In the genomic region with DNA sequence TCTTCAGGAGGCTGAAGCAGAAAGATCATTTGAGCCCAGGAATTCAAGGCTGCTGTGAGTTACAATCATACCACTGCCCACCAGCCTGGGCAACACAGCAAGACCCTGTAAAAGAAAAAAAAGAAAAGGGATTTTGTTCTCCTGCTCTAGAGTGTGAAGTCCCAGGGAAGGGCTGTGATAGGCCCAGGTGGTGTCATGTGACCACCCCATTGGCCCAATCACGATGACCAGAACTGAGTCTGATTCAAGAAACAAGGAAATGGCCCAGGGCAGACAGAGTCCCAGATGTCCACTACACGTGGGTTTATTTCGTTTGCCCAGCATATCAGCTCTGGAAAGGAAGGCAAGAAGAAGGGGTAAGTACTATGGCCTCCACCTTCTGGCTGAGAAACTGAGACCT, we compare ENCODE assay signal across 22 cellular contexts.
A peak's percentile ranks its signal among the peaks of the same experiment; 100 is the strongest.
DNase-seq lines count a peak whose midpoint lies in the region; ATAC-seq, FAIRE-seq and TF ChIP-seq lines count a peak whose summit lies in the region.
"Had no signal": no experiment of that assay in that cellular context is flagged by ENCODE, and none has a peak within 500 bp of the region (broad histone marks: within the 10 kb centered on the region; RNA-seq: fewer than 3 reads in every experiment).

No MANE protein-coding gene starts in this region.

- H3K27ac Mint-ChIP-seq in CD4-positive, alpha-beta memory T cell, result no peak overlapping the region
- H3K27ac Mint-ChIP-seq: activated CD4-positive, alpha-beta T cell treated with anti-CD3 and anti-CD28 coated beads, Interleukin-2, amount 10 ng/mL, durations not matched to agents 7 days and 5 days; brain; nephron had no signal

- intact Hi-C loops in IMR-90 (cut with micrococcal nuclease) (no loop called here), GM12878 (cut with micrococcal nuclease; ENCODE audit: unreplicated experiment) (no loop called here)
- intact Hi-C loops in CD4-positive, alpha-beta memory T cell (cut with micrococcal nuclease), result no loop called here

- peaks cover 0 to 4% (median 3%) of the 10 kb centered on the region in 4 donors for H3K4me1 Mint-ChIP-seq in CD4-positive, alpha-beta memory T cell

- TF ChIP-seq RAD21 in IMR-90 (IDR thresholded peaks at IDR 0.05; ENCODE audit: low read length), result no peak
- no peak for TF ChIP-seq RAD21 in GM12878 (IDR thresholded peaks at IDR 0.05; ENCODE audit: insufficient read depth, low read depth, low read length)

- RAD21 ChIA-PET in GM12878 (lab: Charles Lee; ENCODE audit: unreplicated experiment), result interaction anchor here (0.7 kb wide), 1 partner anchor 45 kb away, joined by 5 read pairs; no protein-coding TSS in a partner anchor

- no peak overlapping the region for H3K14ac ChIP-seq in IMR-90 (replicated peaks; ENCODE audit: low read depth, low read length)

- no peak overlapping the region for H2BK5ac ChIP-seq in IMR-90 (ENCODE audit: low read depth, low read length, poor library complexity, severe bottlenecking)

- H2BK20ac ChIP-seq in IMR-90 (ENCODE audit: low read depth, low read length), result no peak overlapping the region

- H4K5ac ChIP-seq in IMR-90 (ENCODE audit: low read depth, low read length), result no peak overlapping the region

- no peaks in the 10 kb centered on the region for H4K20me1 ChIP-seq in IMR-90 (ENCODE audit: insufficient read depth, low read length)
- H4K20me1 ChIP-seq in GM12878 (ENCODE audit: control insufficient read depth, insufficient read depth), result no peaks in the 10 kb centered on the region

- FAIRE-seq in GM12878 (lab: Jason Lieb, UNC), result no peak

- TF ChIP-seq EP300 in GM12878 (IDR thresholded peaks at IDR 0.05; ENCODE audit: borderline replicate concordance in 1 of 2, control insufficient read depth in 1 of 2, low read depth in 2 of 2, low read length in 2 of 2) (no peak), gastroesophageal sphincter (IDR thresholded peaks at IDR 0.05) (no peak)

- dilution Hi-C loops in IMR-90 (cut with HindIII; ENCODE audit: low sequenced_read_pairs, unreplicated experiment), result no loop called here

- TF ChIP-seq CTCF in IMR-90 (conservative IDR thresholded peaks at IDR 0.05; ENCODE audit: low read depth, low read length) (no peak), GM12878 (IDR thresholded peaks at IDR 0.05 in 2 of 3, conservative IDR thresholded peaks at IDR 0.05 in 1 of 3; ENCODE audit: control insufficient read depth in 2 of 3, extremely low read depth in 1 of 3, insufficient read depth in 1 of 3, low read depth in 3 of 3, low read length in 3 of 3) (no peak), gastroesophageal sphincter (IDR thresholded peaks at IDR 0.05) (no peak)

- no peak overlapping the region for H2BK15ac ChIP-seq in IMR-90 (ENCODE audit: low read depth, low read length)

- no peak for ATAC-seq in IMR-90 (ENCODE audit: low read depth)
- no peak for ATAC-seq in GM12878
- no peak for ATAC-seq in gastroesophageal sphincter
- ATAC-seq in HG03139 (IDR thresholded peaks at IDR 0.05; ENCODE audit: unreplicated experiment), result no peak
- ATAC-seq: heart left ventricle, sciatic nerve had no signal

- H3K36me3 Mint-ChIP-seq in CD4-positive, alpha-beta memory T cell, result no peaks in the 10 kb centered on the region
- H3K36me3 Mint-ChIP-seq: brain had no signal

- SMC1A ChIA-PET in GM12878 (lab: Charles Lee; ENCODE audit: uncharacterized antibody, unreplicated experiment), result no interaction called here

- no peak overlapping the region for H3K27ac ChIP-seq in IMR-90 (ENCODE audit: insufficient read depth, low read length)
- H3K27ac ChIP-seq in GM12878 (ENCODE audit: control insufficient read depth, insufficient read depth), result no peak overlapping the region
- no peak overlapping the region for H3K27ac ChIP-seq in CD4-positive, alpha-beta memory T cell (ENCODE audit: low read depth, low read length)
- no peak overlapping the region for H3K27ac ChIP-seq in gastroesophageal sphincter
- H3K27ac ChIP-seq: coronary artery, heart left ventricle, Peyer's patch had no signal

- no peaks in the 10 kb centered on the region for H3K79me2 ChIP-seq in GM12878 (ENCODE audit: control insufficient read depth, insufficient read depth, low read length)

- peaks cover 4% of the 10 kb centered on the region; the same call in 1 of the 2 replicates for H3K4me1 ChIP-seq in IMR-90 (ENCODE audit: control insufficient read depth, insufficient read depth, low read length)
- peaks cover 31% of the 10 kb centered on the region for H3K4me1 ChIP-seq in GM12878 (ENCODE audit: control insufficient read depth, insufficient read depth, low read length)
- peaks cover 5% of the 10 kb centered on the region for H3K4me1 ChIP-seq in CD4-positive, alpha-beta memory T cell (ENCODE audit: insufficient read depth, low read length)
- peaks cover 0 to 25% (median 6%) of the 10 kb centered on the region in 3 donors for H3K4me1 ChIP-seq in gastroesophageal sphincter

- no TSS peak for BruUV-seq in IMR-90 (replicated peaks; lab: Mats Ljungman, UMichigan)
- BruUV-seq in GM12878 (replicated peaks; lab: Mats Ljungman, UMichigan), result no TSS peak

- H2AFZ ChIP-seq in IMR-90 (replicated peaks; ENCODE audit: low read length, poor library complexity) (peak overlapping the region; percentile 7), GM12878 (ENCODE audit: control insufficient read depth, low read depth, low read length) (no peak overlapping the region)

- in situ Hi-C loops in IMR-90 (cut with MboI; ENCODE audit: low sequenced_read_pairs), result no loop called here
- in situ Hi-C loops in GM12878 (cut with MboI), result no loop called here

- no peak overlapping the region for H3K4ac ChIP-seq in IMR-90 (ENCODE audit: low read depth, low read length)

- no peak overlapping the region for H2AK9ac ChIP-seq in IMR-90 (replicated peaks; ENCODE audit: low read depth, low read length, poor library complexity)

- no peak overlapping the region for H3K4me3 ChIP-seq in IMR-90 (ENCODE audit: insufficient read depth, low read depth, low read length)
- no peak overlapping the region for H3K4me3 ChIP-seq in GM12878
- no peak overlapping the region for H3K4me3 ChIP-seq in CD4-positive, alpha-beta memory T cell (ENCODE audit: low read length in 2 of 2)
- H3K4me3 ChIP-seq in gastroesophageal sphincter, result no peak overlapping the region
- H3K4me3 ChIP-seq: coronary artery, heart left ventricle, Peyer's patch had no signal

- no peak overlapping the region for H3K23ac ChIP-seq in IMR-90 (ENCODE audit: low read depth, low read length)

- POLR2A ChIA-PET in IMR-90 (lab: Charles Lee; ENCODE audit: unreplicated experiment) (no interaction called here), GM12878 (lab: Charles Lee) (interaction anchor here (0.7 to 1.4 kb wide), 3 partner anchors 8 to 340 kb away, joined by 3 to 8 read pairs (median 4); no protein-coding TSS in a partner anchor)
- POLR2A ChIA-PET in CD4-positive, alpha-beta memory T cell (lab: Charles Lee; ENCODE audit: partially characterized antibody), result no interaction called here

- H3K4me2 ChIP-seq in IMR-90 (ENCODE audit: low read depth, low read length) (no peak overlapping the region), GM12878 (ENCODE audit: control insufficient read depth, insufficient read depth) (no peak overlapping the region)

- H3K9me3 Mint-ChIP-seq in CD4-positive, alpha-beta memory T cell, result peaks cover 0 to 3% (median 0%) of the 10 kb centered on the region in 8 donors
- H3K9me3 Mint-ChIP-seq: activated CD4-positive, alpha-beta T cell treated with anti-CD3 and anti-CD28 coated beads, Interleukin-2, amount 10 ng/mL, durations not matched to agents 7 days and 5 days; nephron had no signal

- TF ChIP-seq POLR2A in IMR-90 (IDR thresholded peaks at IDR 0.05; ENCODE audit: low read depth, low read length), result no peak
- TF ChIP-seq POLR2A in GM12878 (IDR thresholded peaks at IDR 0.05; ENCODE audit: low read depth, low read length), result no peak
- TF ChIP-seq POLR2A in gastroesophageal sphincter (IDR thresholded peaks at IDR 0.05), result no peak

- no peak overlapping the region for H4K91ac ChIP-seq in IMR-90 (ENCODE audit: insufficient read depth, low read depth, low read length)

- H2BK120ac ChIP-seq in IMR-90 (ENCODE audit: low read depth, low read length), result no peak overlapping the region

- H3K9me3 ChIP-seq in IMR-90 (ENCODE audit: control insufficient read depth, insufficient read depth, low read length) (no peaks in the 10 kb centered on the region), GM12878 (replicated peaks; ENCODE audit: control insufficient read depth, insufficient read depth, low read length) (no peaks in the 10 kb centered on the region), gastroesophageal sphincter (no peaks in the 10 kb centered on the region)
- H3K9me3 ChIP-seq in CD4-positive, alpha-beta memory T cell (ENCODE audit: control insufficient read depth in 1 of 2, low read length in 2 of 2), result no peaks in the 10 kb centered on the region
- H3K9me3 ChIP-seq: Peyer's patch had no signal

- peaks cover 6% of the 10 kb centered on the region for H3K27me3 ChIP-seq in IMR-90 (ENCODE audit: control insufficient read depth, insufficient read depth, low read length)
- H3K27me3 ChIP-seq in GM12878 (replicated peaks in 1 of 2; ENCODE audit: control insufficient read depth in 2 of 2, insufficient read depth in 2 of 2, low read length in 1 of 2), result no peaks in the 10 kb centered on the region
- no peaks in the 10 kb centered on the region for H3K27me3 ChIP-seq in CD4-positive, alpha-beta memory T cell (ENCODE audit: insufficient read depth, low read length)
- H3K27me3 ChIP-seq in gastroesophageal sphincter, result no peaks in the 10 kb centered on the region
- H3K27me3 ChIP-seq: heart left ventricle, Peyer's patch had no signal

- peaks cover 1 to 2% of the 10 kb centered on the region in 2 donors for H3K27me3 Mint-ChIP-seq in CD4-positive, alpha-beta memory T cell

- H3K56ac ChIP-seq in IMR-90 (ENCODE audit: extremely low read depth, insufficient read depth, low read length), result no peak overlapping the region

- H3K18ac ChIP-seq in IMR-90 (ENCODE audit: low read depth, low read length), result no peak overlapping the region

- no peaks in the 10 kb centered on the region for H3K79me1 ChIP-seq in IMR-90 (ENCODE audit: low read depth in 1 of 2, low read length in 2 of 2)

- no peak overlapping the region for H3K9ac ChIP-seq in IMR-90 (ENCODE audit: low read depth, low read length)
- H3K9ac ChIP-seq in GM12878 (ENCODE audit: control insufficient read depth, insufficient read depth, low read length), result no peak overlapping the region

- H3K4me3 Mint-ChIP-seq in CD4-positive, alpha-beta memory T cell, result no peak overlapping the region
- H3K4me3 Mint-ChIP-seq: activated CD4-positive, alpha-beta T cell treated with anti-CD3 and anti-CD28 coated beads, Interleukin-2, amount 10 ng/mL, durations not matched to agents 7 days and 5 days; brain; nephron had no signal

- DNase-seq in EH (ENCODE audit: low read depth) (peak; percentile 15), IMR-90 (no peak), OCI-M1 (lab: John Stamatoyannopoulos, UW) (peak; percentile 58), GM12878 (ENCODE audit: low read depth, low spot score) (no peak), NK-92 (lab: John Stamatoyannopoulos, UW; ENCODE audit: unreplicated experiment) (no peak)
- DNase-seq in CD4-positive, alpha-beta memory T cell, result no peak
- DNase-seq: activated CD4-positive, alpha-beta T cell treated with anti-CD3 and anti-CD28 coated beads, Interleukin-2, amount 10 ng/mL, durations not matched to agents 7 days and 5 days; activated CD8-positive, alpha-beta memory T cell treated with anti-CD3 and anti-CD28 coated beads, Interleukin-2, amount 50 U/mL, for 4 hours; activated effector memory CD4-positive, alpha-beta T cell treated with Interleukin-2 at 50 U/mL for 16 hours; AML-193; heart left ventricle; NCI-H2171; NCI-H748 treated with DMSO at 0.1 percent for 48 hours; Peyer's patch; stimulated activated CD4-positive, alpha-beta T cell treated with anti-CD3 and anti-CD28 coated beads, Interleukin-15, amount 100 ng/mL, for 24 hours; T1000 had no signal

- no peaks in the 10 kb centered on the region for H3K9me1 ChIP-seq in IMR-90 (ENCODE audit: insufficient read depth, low read length)

- H3K36me3 ChIP-seq in IMR-90 (ENCODE audit: control insufficient read depth, insufficient read depth, low read length) (no peaks in the 10 kb centered on the region), GM12878 (ENCODE audit: control insufficient read depth in 2 of 2, insufficient read depth in 2 of 2, low read length in 1 of 2) (no peaks in the 10 kb centered on the region), gastroesophageal sphincter (no peaks in the 10 kb centered on the region)
- H3K36me3 ChIP-seq in CD4-positive, alpha-beta memory T cell (ENCODE audit: insufficient read depth, low read length), result no peaks in the 10 kb centered on the region
- H3K36me3 ChIP-seq: heart left ventricle, Peyer's patch had no signal

- H2AK5ac ChIP-seq in IMR-90 (ENCODE audit: low read depth, low read length), result no peak overlapping the region

- WGBS in IMR-90 (ENCODE audit: extremely low coverage in 2 of 2, insufficient read length in 1 of 2), 2 experiments, result 50% methylated on average over 1 of the region's 3 CpGs; no CpG with 5 or more reads in 1 of the 2 experiments
- 48% methylated on average over 3 of the region's 3 CpGs for WGBS in GM12878 (ENCODE audit: insufficient coverage, insufficient replicate concordance, low lambda C conversion rate, missing lambda C conversion rate)
- 59 to 78% methylated on average over 2 to 3 of the region's 3 CpGs for WGBS in gastroesophageal sphincter (ENCODE audit: low coverage in 1 of 2), 2 donors

- no peak overlapping the region for H4K8ac ChIP-seq in IMR-90 (ENCODE audit: low read depth in 2 of 2, low read length in 2 of 2)

- CTCF ChIA-PET in IMR-90 (lab: Yijun Ruan, JAX), result interaction anchor here (0.6 kb wide), 1 partner anchor 35 kb away, joined by 3 read pairs; no protein-coding TSS in a partner anchor
- CTCF ChIA-PET in GM12878 (lab: Yijun Ruan, JAX), result interaction anchor here (0.6 to 3.2 kb wide), 2 partner anchors 7 to 115 kb away, joined by 3 to 22 read pairs; no protein-coding TSS in a partner anchor
- CTCF ChIA-PET in CD4-positive, alpha-beta memory T cell (lab: Charles Lee; ENCODE audit: partially characterized antibody), result no interaction called here

Comparison
In these comparisons a context has a peak if more than half of its experiments do, and no peak if none do; other contexts are left out.
1. DNase-seq: peak in EH (single experiment) and OCI-M1 (single experiment); none in IMR-90 (single experiment), GM12878 (single experiment), NK-92 (single experiment) and CD4-positive, alpha-beta memory T cell (0 of 5).